16 cellular contexts compared by ENCODE assay signal in the genomic region with DNA sequence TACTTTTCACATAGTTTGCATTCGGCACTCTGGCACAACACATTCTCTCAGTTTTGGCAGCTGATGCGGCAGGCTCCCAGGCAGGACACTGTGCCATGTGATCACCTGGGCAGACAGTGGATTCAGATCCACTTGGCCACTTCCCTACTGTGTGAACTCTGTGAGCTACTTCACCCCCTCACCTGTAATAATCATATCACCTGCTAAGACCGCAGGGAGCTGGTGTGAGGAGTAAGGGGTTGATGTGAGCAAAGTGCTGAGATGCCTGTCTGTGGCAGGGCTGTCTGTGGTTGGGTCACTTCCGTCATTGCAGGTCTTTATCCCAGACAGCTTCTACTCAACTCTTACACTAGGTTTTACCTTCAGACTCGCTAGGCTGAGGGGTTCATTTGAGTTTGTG. TPM values are rescaled to one million over a fixed set of nuclear protein-coding genes. Genes with fewer than 3 reads are reported as not detected.
A peak's percentile ranks its signal among the peaks of the same experiment; 100 is the strongest.
DNase-seq lines count a peak whose midpoint lies in the region; ATAC-seq and TF ChIP-seq lines count a peak whose summit lies in the region.
"Had no signal": no experiment of that assay in that cellular context is flagged by ENCODE, and none has a peak within 500 bp of the region (broad histone marks: within the 10 kb centered on the region; RNA-seq: fewer than 3 reads in every experiment).

No MANE protein-coding gene starts in this region.

- H3K27me3 Mint-ChIP-seq in GM23338 (ENCODE audit: insufficient read depth, low read depth, poor library complexity) (no peaks in the 10 kb centered on the region), osteocyte (ENCODE audit: unreplicated experiment) (no peaks in the 10 kb centered on the region)

- H3K4me2 ChIP-seq in GM23338: no peak overlapping the region
- H3K4me2 ChIP-seq: KMS-11 had no signal

- TF ChIP-seq CTCF in GM23338 (conservative IDR thresholded peaks at IDR 0.05; ENCODE audit: low read depth in 2 of 2) (no peak), psoas muscle (IDR thresholded peaks at IDR 0.05) (no peak), osteocyte (IDR thresholded peaks at IDR 0.05) (no peak)

- H3K4me3 Mint-ChIP-seq in GM23338 (no peak overlapping the region), osteocyte (ENCODE audit: unreplicated experiment) (no peak overlapping the region)
- H3K4me3 Mint-ChIP-seq: HFFc6 had no signal

- peaks cover 2% of the 10 kb centered on the region; the same call in 1 of the 3 replicates for H3K36me3 Mint-ChIP-seq in GM23338 (ENCODE audit: low read depth)
- peaks cover 6% of the 10 kb centered on the region for H3K36me3 Mint-ChIP-seq in osteocyte (ENCODE audit: unreplicated experiment)

- H3K9me3 ChIP-seq in psoas muscle: no peaks in the 10 kb centered on the region
- H3K9me3 ChIP-seq: ascending aorta, heart left ventricle, lower lobe of right lung had no signal

- H3K36me3 ChIP-seq in GM23338 (ENCODE audit: insufficient read depth): peaks cover 6% of the 10 kb centered on the region; the same call in 1 of the 2 replicates
- peaks cover 0 to 52% of the 10 kb centered on the region in 2 donors for H3K36me3 ChIP-seq in psoas muscle (ENCODE audit: insufficient read depth in 1 of 2, low read depth in 1 of 2)

- ATAC-seq in GM23338: no peak
- peak in 3 of 4 donors; percentile 10 to 50 (median 36) for ATAC-seq in psoas muscle

- H3K27ac Mint-ChIP-seq in GM23338: peak overlapping the region; percentile 23; the same call in 1 of the 2 replicates
- no peak overlapping the region for H3K27ac Mint-ChIP-seq in osteocyte (ENCODE audit: unreplicated experiment)
- H3K27ac Mint-ChIP-seq: HFFc6 had no signal

- intact Hi-C loops in psoas muscle (cut with DNase I): no loop called here

- H2AFZ ChIP-seq in GM23338: no peak overlapping the region

- H3K9me2 ChIP-seq in GM23338 (ENCODE audit: insufficient read depth): no peaks in the 10 kb centered on the region

- H3K4me1 Mint-ChIP-seq in GM23338 (peaks cover 4% of the 10 kb centered on the region; the same call in 1 of the 3 replicates), osteocyte (ENCODE audit: unreplicated experiment) (peaks cover 24% of the 10 kb centered on the region)

- DNase-seq in activated effector memory CD4-positive, alpha-beta T cell treated with Interleukin-2 at 50 U/mL for 16 hours: peak; percentile 7
- no peak for DNase-seq in activated effector memory CD4-positive, alpha-beta T cell treated with anti-CD3 and anti-CD28 coated beads, Interleukin-2, amount 50 U/mL, for 16 hours
- DNase-seq in GM23338 (ENCODE audit: low spot score) (no peak), cerebellar cortex (ENCODE audit: low spot score) (peak; percentile 34), psoas muscle (no peak), amniotic stem cell (lab: John Stamatoyannopoulos, UW) (no peak), NCI-H510A treated with DMSO at 0.1 percent for 48 hours (lab: John Stamatoyannopoulos, UW) (no peak), osteocyte (ENCODE audit: extremely low spot score, unreplicated experiment) (no peak)
- DNase-seq: heart left ventricle, HFFc6, lower lobe of right lung, NCI-H2029, NCI-H446 treated with DMSO at 0.1 percent for 48 hours, retina had no signal

- H3K4me1 ChIP-seq in GM23338 (ENCODE audit: insufficient read depth): no peaks in the 10 kb centered on the region
- H3K4me1 ChIP-seq in psoas muscle: no peaks in the 10 kb centered on the region
- H3K4me1 ChIP-seq: ascending aorta had no signal

- H3K79me2 ChIP-seq in GM23338 (replicated peaks; ENCODE audit: insufficient read depth): no peaks in the 10 kb centered on the region

- WGBS in psoas muscle, 3 donors: 78 to 91% (median 78%) methylated on average over 5 of the region's 5 CpGs

- no peaks in the 10 kb centered on the region for H4K20me1 ChIP-seq in GM23338 (replicated peaks; ENCODE audit: insufficient read depth)

- H3K27ac ChIP-seq in GM23338 (ENCODE audit: low read depth) (peak overlapping the region; percentile 59), psoas muscle (no peak overlapping the region)
- H3K27ac ChIP-seq: ascending aorta, heart left ventricle, lower lobe of right lung had no signal

- H3F3A ChIP-seq in GM23338 (replicated peaks; ENCODE audit: low read depth): no peaks in the 10 kb centered on the region

- H3K27me3 ChIP-seq in GM23338 (ENCODE audit: insufficient read depth) (no peaks in the 10 kb centered on the region), psoas muscle (ENCODE audit: insufficient read depth in 3 of 3, low read length in 2 of 3) (no peaks in the 10 kb centered on the region)
- H3K27me3 ChIP-seq: ascending aorta, heart left ventricle had no signal

- H3K9me3 Mint-ChIP-seq in GM23338: no peaks in the 10 kb centered on the region
- H3K9me3 Mint-ChIP-seq in osteocyte (ENCODE audit: unreplicated experiment): no peaks in the 10 kb centered on the region
- H3K9me3 Mint-ChIP-seq: HFFc6 had no signal

- no peak overlapping the region for H3K4me3 ChIP-seq in GM23338
- no peak overlapping the region for H3K4me3 ChIP-seq in psoas muscle
- H3K4me3 ChIP-seq: ascending aorta, heart left ventricle, lower lobe of right lung had no signal

TF ChIP-seq in GM23338, 12 proteins besides CTCF, POLR2A, EP300 and RAD21:
- TF ChIP-seq JUNB (IDR thresholded peaks at IDR 0.05; ENCODE audit: unreplicated experiment): no peak
- TF ChIP-seq, protein P1, sequence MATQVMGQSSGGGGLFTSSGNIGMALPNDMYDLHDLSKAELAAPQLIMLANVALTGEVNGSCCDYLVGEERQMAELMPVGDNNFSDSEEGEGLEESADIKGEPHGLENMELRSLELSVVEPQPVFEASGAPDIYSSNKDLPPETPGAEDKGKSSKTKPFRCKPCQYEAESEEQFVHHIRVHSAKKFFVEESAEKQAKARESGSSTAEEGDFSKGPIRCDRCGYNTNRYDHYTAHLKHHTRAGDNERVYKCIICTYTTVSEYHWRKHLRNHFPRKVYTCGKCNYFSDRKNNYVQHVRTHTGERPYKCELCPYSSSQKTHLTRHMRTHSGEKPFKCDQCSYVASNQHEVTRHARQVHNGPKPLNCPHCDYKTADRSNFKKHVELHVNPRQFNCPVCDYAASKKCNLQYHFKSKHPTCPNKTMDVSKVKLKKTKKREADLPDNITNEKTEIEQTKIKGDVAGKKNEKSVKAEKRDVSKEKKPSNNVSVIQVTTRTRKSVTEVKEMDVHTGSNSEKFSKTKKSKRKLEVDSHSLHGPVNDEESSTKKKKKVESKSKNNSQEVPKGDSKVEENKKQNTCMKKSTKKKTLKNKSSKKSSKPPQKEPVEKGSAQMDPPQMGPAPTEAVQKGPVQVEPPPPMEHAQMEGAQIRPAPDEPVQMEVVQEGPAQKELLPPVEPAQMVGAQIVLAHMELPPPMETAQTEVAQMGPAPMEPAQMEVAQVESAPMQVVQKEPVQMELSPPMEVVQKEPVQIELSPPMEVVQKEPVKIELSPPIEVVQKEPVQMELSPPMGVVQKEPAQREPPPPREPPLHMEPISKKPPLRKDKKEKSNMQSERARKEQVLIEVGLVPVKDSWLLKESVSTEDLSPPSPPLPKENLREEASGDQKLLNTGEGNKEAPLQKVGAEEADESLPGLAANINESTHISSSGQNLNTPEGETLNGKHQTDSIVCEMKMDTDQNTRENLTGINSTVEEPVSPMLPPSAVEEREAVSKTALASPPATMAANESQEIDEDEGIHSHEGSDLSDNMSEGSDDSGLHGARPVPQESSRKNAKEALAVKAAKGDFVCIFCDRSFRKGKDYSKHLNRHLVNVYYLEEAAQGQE (IDR thresholded peaks at IDR 0.05; ENCODE audit: unreplicated experiment): no peak
- no peak for TF ChIP-seq ZNF331 (CRISPR knock-in tag; IDR thresholded peaks at IDR 0.05; ENCODE audit: low read depth)
- no peak for TF ChIP-seq POLR2AphosphoS5 (IDR thresholded peaks at IDR 0.05; ENCODE audit: low read depth)
- TF ChIP-seq ZNF114 (CRISPR knock-in tag; IDR thresholded peaks at IDR 0.05): no peak
- TF ChIP-seq EZH2 (IDR thresholded peaks at IDR 0.05; ENCODE audit: low read depth, unreplicated experiment): no peak
- TF ChIP-seq CREB1 (CRISPR knock-in tag; IDR thresholded peaks at IDR 0.05; ENCODE audit: low read depth): no peak
- TF ChIP-seq, protein P2, sequence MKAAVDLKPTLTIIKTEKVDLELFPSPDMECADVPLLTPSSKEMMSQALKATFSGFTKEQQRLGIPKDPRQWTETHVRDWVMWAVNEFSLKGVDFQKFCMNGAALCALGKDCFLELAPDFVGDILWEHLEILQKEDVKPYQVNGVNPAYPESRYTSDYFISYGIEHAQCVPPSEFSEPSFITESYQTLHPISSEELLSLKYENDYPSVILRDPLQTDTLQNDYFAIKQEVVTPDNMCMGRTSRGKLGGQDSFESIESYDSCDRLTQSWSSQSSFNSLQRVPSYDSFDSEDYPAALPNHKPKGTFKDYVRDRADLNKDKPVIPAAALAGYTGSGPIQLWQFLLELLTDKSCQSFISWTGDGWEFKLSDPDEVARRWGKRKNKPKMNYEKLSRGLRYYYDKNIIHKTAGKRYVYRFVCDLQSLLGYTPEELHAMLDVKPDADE (IDR thresholded peaks at IDR 0.05): no peak

RNA-seq across cellular contexts. Expression of a gene that starts 50.4 kb away (rescaled TPM):
- 0.16 and 0.69 TPM in 2 replicates for total RNA-seq in GM23338 (2014; rRNA removed; shearing (Covaris generic))
- 1.2 and 1.6 TPM in 2 replicates for polyA plus RNA-seq in GM23338 (2016; fragmentation: Nextera tagmentation; extraction: Ambion mirVana)
- not detected for total RNA-seq in psoas muscle
- under 1 TPM; 0.18 to 0.19 (median 0.18) TPM for polyA plus RNA-seq in psoas muscle
- 0.37 and 0.86 TPM in 2 replicates for total RNA-seq in osteocyte
- total RNA-seq: HFFc6 had no signal

Comparison
In these comparisons a context has a peak if more than half of its experiments do, and no peak if none do; other contexts are left out.
1. DNase-seq: peak in activated effector memory CD4-positive, alpha-beta T cell treated with Interleukin-2 at 50 U/mL for 16 hours (single experiment) and cerebellar cortex (single experiment); none in activated effector memory CD4-positive, alpha-beta T cell treated with anti-CD3 and anti-CD28 coated beads, Interleukin-2, amount 50 U/mL, for 16 hours (single experiment), GM23338 (single experiment), psoas muscle (0 of 2), amniotic stem cell (single experiment), NCI-H510A treated with DMSO at 0.1 percent for 48 hours (single experiment) and osteocyte (single experiment).